32 cellular contexts compared by ENCODE assay signal in the genomic region with DNA sequence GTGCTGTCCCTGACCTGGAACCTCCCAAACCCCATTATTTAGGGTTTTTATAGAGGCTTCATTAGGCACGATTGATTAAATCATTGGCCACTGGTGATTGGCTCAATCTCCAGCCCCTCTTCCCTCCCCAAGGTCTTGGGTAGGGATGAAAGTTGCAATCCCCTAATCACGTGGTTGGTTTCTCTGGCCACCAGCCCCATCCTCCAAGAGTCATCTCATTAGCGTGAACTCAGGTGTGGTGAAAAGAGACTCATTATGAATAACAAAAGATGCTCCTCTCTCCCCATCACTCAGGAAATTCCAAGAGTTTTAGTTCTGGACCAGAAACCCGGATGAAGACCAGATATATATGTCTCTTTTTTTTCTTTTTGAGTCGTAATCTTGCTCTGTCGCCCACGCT.
"Had no signal": no experiment of that assay in that cellular context is flagged by ENCODE, and none has a peak within 500 bp of the region (broad histone marks: within the 10 kb centered on the region; RNA-seq: fewer than 3 reads in every experiment).

No MANE protein-coding gene starts in this region.

- DNase-seq: activated CD4-positive, alpha-beta memory T cell treated with anti-CD3 and anti-CD28 coated beads, Interleukin-2, amount 10 ng/mL, durations not matched to agents 7 days and 5 days; activated CD4-positive, alpha-beta T cell treated with anti-CD3 and anti-CD28 coated beads for 1 hour; activated CD4-positive, alpha-beta T cell treated with anti-CD3 and anti-CD28 coated beads for 36 hours; activated CD4-positive, alpha-beta T cell treated with anti-CD3 and anti-CD28 coated beads for 48 hours; activated CD4-positive, alpha-beta T cell treated with anti-CD3 and anti-CD28 coated beads, Interleukin-2, amount 10 ng/mL, durations not matched to agents 7 days and 5 days; activated CD4-positive, alpha-beta T cell treated with anti-CD3 and anti-CD28 coated beads, Interleukin-2, amount 50 U/mL, for 48 hours; activated CD4-positive, CD25-positive, alpha-beta regulatory T cell; activated CD8-positive, alpha-beta memory T cell treated with anti-CD3 and anti-CD28 coated beads for 24 hours; activated CD8-positive, alpha-beta memory T cell treated with anti-CD3 and anti-CD28 coated beads, Interleukin-2, amount 10 ng/mL, durations not matched to agents 7 days and 5 days; activated CD8-positive, alpha-beta memory T cell treated with anti-CD3 and anti-CD28 coated beads, Interleukin-2, amount 50 U/mL, for 48 hours; activated CD8-positive, alpha-beta T cell treated with anti-CD3 and anti-CD28 coated beads, Interleukin-2, amount 10 ng/mL, durations not matched to agents 7 days and 5 days; activated effector memory CD4-positive, alpha-beta T cell treated with Interleukin-2 at 50 U/mL for 16 hours; activated gamma-delta T cell; activated naive CD4-positive, alpha-beta T cell treated with anti-CD3 and anti-CD28 coated beads, Interleukin-2, amount 10 ng/mL, durations not matched to agents 7 days and 5 days; activated naive CD4-positive, alpha-beta T cell treated with Interleukin-2 at 50 U/mL for 16 hours; activated naive CD8-positive, alpha-beta T cell treated with anti-CD3 and anti-CD28 coated beads, Interleukin-2, amount 10 ng/mL, durations not matched to agents 7 days and 5 days; activated naive CD8-positive, alpha-beta T cell treated with anti-CD3 and anti-CD28 coated beads, Interleukin-2, amount 50 U/mL, for 24 hours; activated T-cell treated with anti-CD3 and anti-CD28 coated beads, Interleukin-2, amount 50 U/mL, for 24 hours; activated T-cell treated with anti-CD3 and anti-CD28 coated beads, Interleukin-2, amount 50 U/mL, for 48 hours; amygdala; anterior cingulate cortex; body of pancreas; brain microvascular endothelial cell; central memory CD4-positive, alpha-beta T cell; T-helper 2 cell; T-helper 9 cell had no signal

- H3K27ac ChIP-seq: body of pancreas, brain microvascular endothelial cell, breast epithelium, VCaP had no signal

- H3K4me3 ChIP-seq: body of pancreas, breast epithelium had no signal

- H3K27me3 ChIP-seq: body of pancreas, brain microvascular endothelial cell, breast epithelium had no signal

- H3K36me3 ChIP-seq: breast epithelium had no signal

- FAIRE-seq: astrocyte, colon, TTC549 had no signal

- ATAC-seq: activated CD4-positive, alpha-beta T cell treated with anti-CD3 and anti-CD28 coated beads for 36 hours; activated CD4-positive, CD25-positive, alpha-beta regulatory T cell treated with anti-CD3 and anti-CD28 coated beads, Interleukin-2, amount 50 U/mL, for 24 hours; activated CD8-positive, alpha-beta memory T cell treated with anti-CD3 and anti-CD28 coated beads, Interleukin-2, amount 10 ng/mL, durations not matched to agents 7 days and 5 days; activated CD8-positive, alpha-beta T cell treated with anti-CD3 and anti-CD28 coated beads, Interleukin-2, amount 10 ng/mL, durations not matched to agents 7 days and 5 days; activated naive CD8-positive, alpha-beta T cell treated with anti-CD3 and anti-CD28 coated beads, Interleukin-2, amount 50 U/mL, for 24 hours; body of pancreas had no signal

- H3K4me1 ChIP-seq: body of pancreas, breast epithelium had no signal

- H3K9me3 ChIP-seq: body of pancreas, breast epithelium had no signal
